In the genomic region with DNA sequence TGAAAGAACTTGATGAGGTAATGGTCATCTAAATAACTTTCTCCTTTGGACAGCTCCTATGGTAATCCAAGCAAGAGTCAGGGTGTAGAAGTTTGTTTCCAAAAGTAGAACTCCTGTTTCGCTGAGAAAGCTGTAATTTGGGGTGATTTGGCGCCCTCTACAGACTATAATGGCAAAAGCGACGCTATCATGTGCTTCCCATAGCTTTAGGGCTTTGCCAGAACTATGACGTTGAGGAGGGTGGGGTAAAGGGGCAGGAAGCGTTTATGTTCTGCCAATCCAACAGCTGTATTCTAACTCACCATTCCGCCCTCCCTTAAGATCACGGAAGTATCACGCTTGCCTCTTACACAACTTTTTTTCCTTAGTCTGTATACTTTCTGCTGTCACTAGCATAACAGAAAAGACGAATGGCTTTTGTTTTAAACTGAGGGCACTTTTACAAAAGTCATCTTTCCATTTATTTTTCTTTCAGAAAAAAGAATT, we compare ENCODE assay signal across 8 cellular contexts. TPM values are rescaled to one million over a fixed set of nuclear protein-coding genes. Genes with fewer than 3 reads are reported as not detected.
DNase-seq lines count a peak whose midpoint lies in the region; ATAC-seq and TF ChIP-seq lines count a peak whose summit lies in the region.

A gene with protein sequence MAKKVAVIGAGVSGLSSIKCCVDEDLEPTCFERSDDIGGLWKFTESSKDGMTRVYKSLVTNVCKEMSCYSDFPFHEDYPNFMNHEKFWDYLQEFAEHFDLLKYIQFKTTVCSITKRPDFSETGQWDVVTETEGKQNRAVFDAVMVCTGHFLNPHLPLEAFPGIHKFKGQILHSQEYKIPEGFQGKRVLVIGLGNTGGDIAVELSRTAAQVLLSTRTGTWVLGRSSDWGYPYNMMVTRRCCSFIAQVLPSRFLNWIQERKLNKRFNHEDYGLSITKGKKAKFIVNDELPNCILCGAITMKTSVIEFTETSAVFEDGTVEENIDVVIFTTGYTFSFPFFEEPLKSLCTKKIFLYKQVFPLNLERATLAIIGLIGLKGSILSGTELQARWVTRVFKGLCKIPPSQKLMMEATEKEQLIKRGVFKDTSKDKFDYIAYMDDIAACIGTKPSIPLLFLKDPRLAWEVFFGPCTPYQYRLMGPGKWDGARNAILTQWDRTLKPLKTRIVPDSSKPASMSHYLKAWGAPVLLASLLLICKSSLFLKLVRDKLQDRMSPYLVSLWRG (plus strand): TSS at position 349 of the 486 bp plus-strand sequence. CDS start 5,643 bp downstream, outside the sequence.

- no peak within 1 kb of the TSS for H3K4ac ChIP-seq in H9 (ENCODE audit: low read depth, low read length)

- H3K27me3 ChIP-seq in H9 (ENCODE audit: insufficient read depth, low read length) (no peaks in the 10 kb centered on the region), Loucy (ENCODE audit: insufficient read depth, low read length, poor library complexity, severe bottlenecking) (no peaks in the 10 kb centered on the region), RWPE2 (ENCODE audit: insufficient read depth, poor library complexity, severe bottlenecking) (no peaks in the 10 kb centered on the region)

- H3K4me3 Mint-ChIP-seq in H9, result peak within 1 kb of the TSS; percentile 61 to 69

- no peaks in the 10 kb centered on the region for H3K9me3 ChIP-seq in H9 (ENCODE audit: control insufficient read depth, low read depth, low read length)
- no peaks in the 10 kb centered on the region for H3K9me3 ChIP-seq in Loucy (ENCODE audit: insufficient read depth, low read depth, low read length)
- no peaks in the 10 kb centered on the region for H3K9me3 ChIP-seq in RWPE2 (ENCODE audit: severe bottlenecking)

- H4K20me1 ChIP-seq in H9 (ENCODE audit: control insufficient read depth, insufficient read depth, insufficient read length), result no peaks in the 10 kb centered on the region
- no peaks in the 10 kb centered on the region for H4K20me1 ChIP-seq in Loucy (ENCODE audit: insufficient read depth, low read length, poor library complexity, severe bottlenecking)

- H2BK5ac ChIP-seq in H9 (ENCODE audit: insufficient read length, low read length), result no peak within 1 kb of the TSS

- H2BK20ac ChIP-seq in H9 (ENCODE audit: low read depth, low read length, poor library complexity, severe bottlenecking), result no peak within 1 kb of the TSS

- H3K23me2 ChIP-seq in H9 (ENCODE audit: insufficient read length, low read depth, low read length, poor library complexity, severe bottlenecking), result no peaks in the 10 kb centered on the region

- no peak within 1 kb of the TSS for H2AK5ac ChIP-seq in H9 (ENCODE audit: insufficient read length, low read length)

- H2BK12ac ChIP-seq in H9 (ENCODE audit: insufficient read length, low read depth, low read length), result no peak within 1 kb of the TSS

- in situ Hi-C loops in G401 (cut with HindIII; ENCODE audit: low sequenced_read_pairs), result no loop called here

- H3K79me2 ChIP-seq in H9 (ENCODE audit: insufficient read depth, low read length) (no peaks in the 10 kb centered on the region), Loucy (ENCODE audit: insufficient read depth, low read length) (no peaks in the 10 kb centered on the region)

- H3K9ac ChIP-seq in H9 (ENCODE audit: extremely low read depth, insufficient read length, low read length) (no peak within 1 kb of the TSS), Loucy (ENCODE audit: low read depth, low read length, poor library complexity, severe bottlenecking) (peak within 1 kb of the TSS; percentile 72)

- H3K4me3 ChIP-seq in Loucy (ENCODE audit: low read length, poor library complexity, severe bottlenecking) (peak within 1 kb of the TSS; percentile 75), RWPE2 (ENCODE audit: severe bottlenecking) (peak within 1 kb of the TSS; percentile 3)

- H3K27ac Mint-ChIP-seq in H9, result peak within 1 kb of the TSS; percentile 40 to 94 (median 70); a peak in 6 of 7 replicates

- H2BK120ac ChIP-seq in H9 (ENCODE audit: low read depth, low read length, poor library complexity, severe bottlenecking), result no peak within 1 kb of the TSS

- ATAC-seq in RWPE2 (ENCODE audit: low read depth), result peak; percentile 100

- no peaks in the 10 kb centered on the region for H3K79me1 ChIP-seq in H9 (ENCODE audit: insufficient read depth, low read depth, low read length, poor library complexity, severe bottlenecking)

- H2AFZ ChIP-seq in H9 (ENCODE audit: low read length) (no peak within 1 kb of the TSS), Loucy (ENCODE audit: low read length) (peak within 1 kb of the TSS; percentile 92)

- no peak within 1 kb of the TSS for H3K14ac ChIP-seq in H9 (ENCODE audit: insufficient read depth, low read length)

- peak; percentile 77 for DNase-seq in G401 (ENCODE audit: low spot score)
- peak; percentile 94 for DNase-seq in H9
- DNase-seq in RWPE2 (ENCODE audit: low spot score), result peak; percentile 83
- peak; percentile 68 for DNase-seq in activated effector memory CD4-positive, alpha-beta T cell treated with Interleukin-2 at 50 U/mL for 16 hours
- peak; percentile 98 for DNase-seq in foreskin melanocyte
- DNase-seq in non-pigmented ciliary epithelial cell (ENCODE audit: low read depth), result peak; percentile 98
- DNase-seq in superior temporal gyrus (ENCODE audit: extremely low spot score), result peak; percentile 98

- H4K8ac ChIP-seq in H9 (replicated peaks; ENCODE audit: insufficient read length, low read depth, low read length), result no peak within 1 kb of the TSS

- H3K36me3 ChIP-seq in Loucy (ENCODE audit: insufficient read depth, low read length) (no peaks in the 10 kb centered on the region), RWPE2 (ENCODE audit: low read depth) (no peaks in the 10 kb centered on the region)

- peaks cover 19 to 24% of the 10 kb centered on the region in 2 experiments for H3K4me1 Mint-ChIP-seq in H9

- H3K9me2 ChIP-seq in Loucy (replicated peaks; ENCODE audit: low read depth, low read length), result no peaks in the 10 kb centered on the region

- peak within 1 kb of the TSS; percentile 22 for H3K4me2 ChIP-seq in H9 (ENCODE audit: insufficient read depth, insufficient read length, low read length)
- H3K4me2 ChIP-seq in Loucy (ENCODE audit: low read depth, low read length, poor library complexity, severe bottlenecking), result peak within 1 kb of the TSS; percentile 93

- TF ChIP-seq CTCF in H9 (conservative IDR thresholded peaks at IDR 0.05), result peak; percentile 93
- TF ChIP-seq CTCF in Loucy (conservative IDR thresholded peaks at IDR 0.05; ENCODE audit: low read length), result peak; percentile 96
- peak; percentile 94 for TF ChIP-seq CTCF in RWPE2 (IDR thresholded peaks at IDR 0.05; ENCODE audit: poor library complexity, severe bottlenecking)

- H3K4me1 ChIP-seq in H9 (ENCODE audit: insufficient read depth, low read length) (no peaks in the 10 kb centered on the region; the same call in 1 of the 2 replicates), Loucy (ENCODE audit: insufficient read depth, low read length, poor library complexity, severe bottlenecking) (peaks cover 10% of the 10 kb centered on the region), RWPE2 (ENCODE audit: insufficient read depth, poor library complexity, severe bottlenecking) (peaks cover 3% of the 10 kb centered on the region)

- H3K9me3 Mint-ChIP-seq in H9, result peaks cover under 1 to 5% of the 10 kb centered on the region in 2 experiments; a peak in 3 of 5 replicates

- H2BK15ac ChIP-seq in H9 (ENCODE audit: low read depth, low read length), result no peak within 1 kb of the TSS

- no peak within 1 kb of the TSS for H3T11ph ChIP-seq in H9 (ENCODE audit: low read length)

- peaks cover 0 to 7% (median 2%) of the 10 kb centered on the region in 3 experiments; a peak in 2 of 7 replicates for H3K36me3 Mint-ChIP-seq in H9 (ENCODE audit: insufficient read depth in 1 of 3, low read depth in 3 of 3)

- no peak within 1 kb of the TSS for H3K56ac ChIP-seq in H9 (ENCODE audit: insufficient read length, low read depth, low read length)

- H3K23ac ChIP-seq in H9 (ENCODE audit: insufficient read length, low read depth, low read length), result no peak within 1 kb of the TSS

- no peaks in the 10 kb centered on the region for H3K27me3 Mint-ChIP-seq in H9 (ENCODE audit: low read depth)

- no peaks in the 10 kb centered on the region for H3F3A ChIP-seq in Loucy (ENCODE audit: low read depth)

- H4K91ac ChIP-seq in H9 (ENCODE audit: insufficient read length, low read depth, low read length), result no peak within 1 kb of the TSS

- H3K18ac ChIP-seq in H9 (ENCODE audit: insufficient read length, low read depth, low read length), result no peak within 1 kb of the TSS

- H4K5ac ChIP-seq in H9 (ENCODE audit: insufficient read length, low read depth, low read length), result no peak within 1 kb of the TSS

- WGBS in H9 (ENCODE audit: extremely low coverage, insufficient read length, low lambda C conversion rate), result no CpG with 5 or more reads among the region's 10 CpGs

- no peak within 1 kb of the TSS for H3K27ac ChIP-seq in H9 (ENCODE audit: insufficient read length, low read depth, low read length)
- H3K27ac ChIP-seq in RWPE2 (ENCODE audit: poor library complexity, severe bottlenecking), result no peak within 1 kb of the TSS

RNA-seq across cellular contexts. Expression of the gene that starts here (rescaled TPM):
- 7.4 and 12.8 TPM in 2 replicates for total RNA-seq in G401 (2014; rRNA removed; shearing (Covaris generic))
- 1.8 and 3.0 TPM in 2 replicates for total RNA-seq in H9 (2021)
